In genomic region chr22:42580040-42580439, GRCh38 we compare ENCODE assay signal across 8 cellular contexts. TPM values are rescaled to one million over a fixed set of nuclear protein-coding genes. Genes with fewer than 3 reads are reported as not detected.
DNase-seq lines count a peak whose midpoint lies in the region; ATAC-seq, FAIRE-seq and TF ChIP-seq lines count a peak whose summit lies in the region.
"Not testable (repeated sequence)": the region's sequence is repeated elsewhere in the genome, so short reads cannot be mapped to it uniquely, and the experiment has no call there.
"Had no signal": no experiment of that assay in that cellular context is flagged by ENCODE, and none has a peak within 500 bp of the region (broad histone marks: within the 10 kb centered on the region; RNA-seq: fewer than 3 reads in every experiment).

No MANE protein-coding gene starts in this region.

- not testable (repeated sequence) for H3K27me3 ChIP-seq in DND-41 (ENCODE audit: insufficient read depth, low read length, poor library complexity); OCI-LY1 (ENCODE audit: insufficient read depth, low read length); neural progenitor cell

- not testable (repeated sequence) for H3F3A ChIP-seq in OCI-LY1 (ENCODE audit: insufficient read depth, low read length)
- peaks cover 14% of the 10 kb centered on the region for H3F3A ChIP-seq in neural progenitor cell (ENCODE audit: low read depth)

- DNase-seq in DND-41; activated CD4-positive, alpha-beta memory T cell treated with anti-CD3 and anti-CD28 coated beads for 36 hours; activated T-helper 1 cell treated with anti-CD3 and anti-CD28 coated beads, Interleukin-12 subunit alpha, Interleukin-12 subunit beta, Interleukin-2, Interleukin-4 antibody, amounts not matched to agents 30 ng/mL and 10 ng/mL and 1 ng/mL, durations not matched to agents 14 hours and 24 hours and 36 hours (ENCODE audit: low spot score); neural progenitor cell (ENCODE audit: low spot score): not testable (repeated sequence)
- DNase-seq in kidney, result peak; percentile 7

- H4K20me1 ChIP-seq in DND-41 (ENCODE audit: insufficient read depth, low read length), result peaks cover 19% of the 10 kb centered on the region; the same call in 1 of the 2 replicates
- H4K20me1 ChIP-seq in OCI-LY1 (ENCODE audit: insufficient read depth, low read length); neural progenitor cell (ENCODE audit: low read depth): not testable (repeated sequence)

- not testable (repeated sequence) for H3K27ac Mint-ChIP-seq in activated CD4-positive, alpha-beta memory T cell treated with anti-CD3 and anti-CD28 coated beads for 36 hours; activated T-helper 1 cell treated with anti-CD3 and anti-CD28 coated beads, Interleukin-12 subunit alpha, Interleukin-12 subunit beta, Interleukin-2, Interleukin-4 antibody, amounts not matched to agents 30 ng/mL and 10 ng/mL and 1 ng/mL, durations not matched to agents 14 hours and 24 hours and 36 hours; activated naive CD8-positive, alpha-beta T cell; neural progenitor cell

- not testable (repeated sequence) for ATAC-seq in DND-41 (ENCODE audit: insufficient read depth, low read depth)

- H3K9me3 ChIP-seq in DND-41 (ENCODE audit: insufficient read depth, low read length, severe bottlenecking); OCI-LY1 (ENCODE audit: low read length); kidney (ENCODE audit: control insufficient read depth in 1 of 2, low read length in 2 of 2); neural progenitor cell (ENCODE audit: low read depth): not testable (repeated sequence)

- not testable (repeated sequence) for H3K27me3 Mint-ChIP-seq in activated CD4-positive, alpha-beta memory T cell treated with anti-CD3 and anti-CD28 coated beads for 36 hours; activated T-helper 1 cell treated with anti-CD3 and anti-CD28 coated beads, Interleukin-12 subunit alpha, Interleukin-12 subunit beta, Interleukin-2, Interleukin-4 antibody, amounts not matched to agents 30 ng/mL and 10 ng/mL and 1 ng/mL, durations not matched to agents 14 hours and 24 hours and 36 hours (ENCODE audit: insufficient read depth); activated naive CD8-positive, alpha-beta T cell
- H3K27me3 Mint-ChIP-seq in neural progenitor cell (ENCODE audit: insufficient read depth, low read depth), result peaks cover 11% of the 10 kb centered on the region

- intact Hi-C loops in activated CD4-positive, alpha-beta memory T cell treated with anti-CD3 and anti-CD28 coated beads for 36 hours (cut with micrococcal nuclease); activated T-helper 1 cell treated with anti-CD3 and anti-CD28 coated beads, Interleukin-12 subunit alpha, Interleukin-12 subunit beta, Interleukin-2, Interleukin-4 antibody, amounts not matched to agents 30 ng/mL and 10 ng/mL and 1 ng/mL, durations not matched to agents 14 hours and 24 hours and 36 hours (cut with micrococcal nuclease); kidney (cut with DNase I): not testable (repeated sequence)

- H3K9ac ChIP-seq in DND-41 (ENCODE audit: low read depth, low read length), result peak overlapping the region; percentile 15; the same call in 1 of the 2 replicates
- not testable (repeated sequence) for H3K9ac ChIP-seq in OCI-LY1 (ENCODE audit: low read length); kidney (ENCODE audit: low read length in 2 of 2); neural progenitor cell

- peaks cover 36% of the 10 kb centered on the region for H3K79me2 ChIP-seq in DND-41 (ENCODE audit: insufficient read depth, low read length)
- not testable (repeated sequence) for H3K79me2 ChIP-seq in OCI-LY1 (ENCODE audit: insufficient read depth, low read length)
- H3K79me2 ChIP-seq in neural progenitor cell (ENCODE audit: low read depth), result peaks cover 19% of the 10 kb centered on the region

- H3K36me3 ChIP-seq in DND-41 (ENCODE audit: insufficient read depth, low read length) (peaks cover 54% of the 10 kb centered on the region), OCI-LY1 (ENCODE audit: insufficient read depth, low read length) (peaks cover 53% of the 10 kb centered on the region), kidney (ENCODE audit: control insufficient read depth in 1 of 2, insufficient read depth in 2 of 2, low read length in 2 of 2) (peaks cover 7 to 21% of the 10 kb centered on the region in 2 donors)
- H3K36me3 ChIP-seq in neural progenitor cell, result not testable (repeated sequence)

- peak overlapping the region; percentile 63 for H3K4me2 ChIP-seq in DND-41 (ENCODE audit: insufficient read depth, low read length)
- not testable (repeated sequence) for H3K4me2 ChIP-seq in OCI-LY1 (ENCODE audit: low read length); neural progenitor cell

- CTCF ChIA-PET in activated CD4-positive, alpha-beta memory T cell treated with anti-CD3 and anti-CD28 coated beads for 36 hours (lab: Charles Lee), result not testable (repeated sequence)

- H3K4me1 Mint-ChIP-seq in activated CD4-positive, alpha-beta memory T cell treated with anti-CD3 and anti-CD28 coated beads for 36 hours (ENCODE audit: low read depth), result peaks cover 13% of the 10 kb centered on the region
- H3K4me1 Mint-ChIP-seq in activated T-helper 1 cell treated with anti-CD3 and anti-CD28 coated beads, Interleukin-12 subunit alpha, Interleukin-12 subunit beta, Interleukin-2, Interleukin-4 antibody, amounts not matched to agents 30 ng/mL and 10 ng/mL and 1 ng/mL, durations not matched to agents 14 hours and 24 hours and 36 hours (ENCODE audit: low read depth), result peaks cover 13% of the 10 kb centered on the region
- not testable (repeated sequence) for H3K4me1 Mint-ChIP-seq in activated naive CD8-positive, alpha-beta T cell (ENCODE audit: low read depth)
- peaks cover 15% of the 10 kb centered on the region for H3K4me1 Mint-ChIP-seq in neural progenitor cell

- not testable (repeated sequence) for TF ChIP-seq CTCF in DND-41 (IDR thresholded peaks at IDR 0.05; ENCODE audit: borderline replicate concordance, extremely low read depth, low read length, poor library complexity, severe bottlenecking); OCI-LY1 (IDR thresholded peaks at IDR 0.05; ENCODE audit: low read length); kidney (IDR thresholded peaks at IDR 0.05; ENCODE audit: borderline replicate concordance, extremely low read depth, insufficient read depth); neural progenitor cell (IDR thresholded peaks at IDR 0.05)

- H3K4me3 ChIP-seq in DND-41 (ENCODE audit: low read depth in 1 of 2, low read length in 2 of 2), result peak overlapping the region in 1 of 2 experiments; percentile 40; a peak in 1 of 4 replicates
- H3K4me3 ChIP-seq in OCI-LY1 (ENCODE audit: low read depth, low read length, poor library complexity, severe bottlenecking), result peak overlapping the region; percentile 19
- H3K4me3 ChIP-seq in kidney (ENCODE audit: low read length in 2 of 2); neural progenitor cell: not testable (repeated sequence)

- POLR2A ChIA-PET in activated CD4-positive, alpha-beta memory T cell treated with anti-CD3 and anti-CD28 coated beads for 36 hours (lab: Charles Lee), result not testable (repeated sequence)

- H3K4me1 ChIP-seq in DND-41 (ENCODE audit: insufficient read depth, low read length) (peaks cover 23% of the 10 kb centered on the region), OCI-LY1 (ENCODE audit: insufficient read depth, low read length, severe bottlenecking) (peaks cover 15% of the 10 kb centered on the region)
- not testable (repeated sequence) for H3K4me1 ChIP-seq in kidney (ENCODE audit: control insufficient read depth in 1 of 2, insufficient read depth in 1 of 2, low read depth in 1 of 2, low read length in 2 of 2); neural progenitor cell

- H3K36me3 Mint-ChIP-seq in activated CD4-positive, alpha-beta memory T cell treated with anti-CD3 and anti-CD28 coated beads for 36 hours, result peaks cover 18% of the 10 kb centered on the region
- H3K36me3 Mint-ChIP-seq in activated T-helper 1 cell treated with anti-CD3 and anti-CD28 coated beads, Interleukin-12 subunit alpha, Interleukin-12 subunit beta, Interleukin-2, Interleukin-4 antibody, amounts not matched to agents 30 ng/mL and 10 ng/mL and 1 ng/mL, durations not matched to agents 14 hours and 24 hours and 36 hours (ENCODE audit: low read depth), result peaks cover 23% of the 10 kb centered on the region
- not testable (repeated sequence) for H3K36me3 Mint-ChIP-seq in activated naive CD8-positive, alpha-beta T cell
- H3K36me3 Mint-ChIP-seq in neural progenitor cell, result peaks cover 10% of the 10 kb centered on the region

- H3K9me2 ChIP-seq in OCI-LY1 (ENCODE audit: low read depth, low read length), result not testable (repeated sequence)

- peak overlapping the region; percentile 47; the same call in 1 of the 2 replicates for H3K27ac ChIP-seq in DND-41 (ENCODE audit: low read length)
- H3K27ac ChIP-seq in OCI-LY1 (ENCODE audit: low read depth, low read length, poor library complexity, severe bottlenecking); kidney (ENCODE audit: low read depth in 2 of 2, low read length in 2 of 2); neural progenitor cell: not testable (repeated sequence)

- FAIRE-seq in kidney (lab: Jason Lieb, UNC), result not testable (repeated sequence)

- H3K9me3 Mint-ChIP-seq in activated CD4-positive, alpha-beta memory T cell treated with anti-CD3 and anti-CD28 coated beads for 36 hours; activated T-helper 1 cell treated with anti-CD3 and anti-CD28 coated beads, Interleukin-12 subunit alpha, Interleukin-12 subunit beta, Interleukin-2, Interleukin-4 antibody, amounts not matched to agents 30 ng/mL and 10 ng/mL and 1 ng/mL, durations not matched to agents 14 hours and 24 hours and 36 hours; activated naive CD8-positive, alpha-beta T cell (ENCODE audit: low read depth); neural progenitor cell: not testable (repeated sequence)

- not testable (repeated sequence) for H2AFZ ChIP-seq in DND-41 (ENCODE audit: low read depth, low read length); OCI-LY1 (ENCODE audit: low read length); neural progenitor cell (replicated peaks)

- H3K4me3 Mint-ChIP-seq in activated CD4-positive, alpha-beta memory T cell treated with anti-CD3 and anti-CD28 coated beads for 36 hours, result peak overlapping the region; percentile 32
- H3K4me3 Mint-ChIP-seq in activated T-helper 1 cell treated with anti-CD3 and anti-CD28 coated beads, Interleukin-12 subunit alpha, Interleukin-12 subunit beta, Interleukin-2, Interleukin-4 antibody, amounts not matched to agents 30 ng/mL and 10 ng/mL and 1 ng/mL, durations not matched to agents 14 hours and 24 hours and 36 hours, result peak overlapping the region; percentile 33
- peak overlapping the region; percentile 61 for H3K4me3 Mint-ChIP-seq in activated naive CD8-positive, alpha-beta T cell
- H3K4me3 Mint-ChIP-seq in neural progenitor cell, result peak overlapping the region; percentile 77

RNA-seq across cellular contexts. Expression of gene SERHL2, which starts 26.3 kb away (rescaled TPM):
- total RNA-seq in activated CD4-positive, alpha-beta memory T cell treated with anti-CD3 and anti-CD28 coated beads for 36 hours, result 1 to 10 TPM in 1 of 2 experiments, under 1 TPM in 1; 0.83 to 1.2 TPM
- total RNA-seq in activated T-helper 1 cell treated with anti-CD3 and anti-CD28 coated beads, Interleukin-12 subunit alpha, Interleukin-12 subunit beta, Interleukin-2, Interleukin-4 antibody, amounts not matched to agents 30 ng/mL and 10 ng/mL and 1 ng/mL, durations not matched to agents 14 hours and 24 hours and 36 hours, result 1.4 and 2.1 TPM in 2 replicates
- total RNA-seq in kidney, result 3.1 TPM
- 4.9 TPM for polyA plus RNA-seq in kidney (ENCODE audit: insufficient read depth, low read depth, low replicate concordance)
- 0.99 TPM in 1 of 2 replicates, not detected in the other for total RNA-seq in neural progenitor cell (ENCODE audit: low replicate concordance)
- total RNA-seq: CD4-positive, CD25-positive, alpha-beta regulatory T cell had no signal

RNA-seq across cellular contexts. Expression of gene POLDIP3, which starts 34.6 kb away (rescaled TPM):
- total RNA-seq in activated CD4-positive, alpha-beta memory T cell treated with anti-CD3 and anti-CD28 coated beads for 36 hours, result 10 to 100 TPM; 64.6 to 75.3 TPM
- total RNA-seq in activated T-helper 1 cell treated with anti-CD3 and anti-CD28 coated beads, Interleukin-12 subunit alpha, Interleukin-12 subunit beta, Interleukin-2, Interleukin-4 antibody, amounts not matched to agents 30 ng/mL and 10 ng/mL and 1 ng/mL, durations not matched to agents 14 hours and 24 hours and 36 hours, result 77.9 and 87.2 TPM in 2 replicates
- total RNA-seq in kidney, result 67.9 TPM
- polyA plus RNA-seq in kidney (ENCODE audit: insufficient read depth, low read depth, low replicate concordance), result 44.1 TPM
- 37.8 and 67.2 TPM in 2 replicates for total RNA-seq in neural progenitor cell (ENCODE audit: low replicate concordance)
